27 cellular contexts compared by ENCODE assay signal in genomic region chr2:39181297-39181696, GRCh38.
"Had no signal": no experiment of that assay in that cellular context is flagged by ENCODE, and none has a peak within 500 bp of the region (broad histone marks: within the 10 kb centered on the region; RNA-seq: fewer than 3 reads in every experiment).

No MANE protein-coding gene starts in this region.

- H3K79me2 ChIP-seq: hepatocyte had no signal

- H3K4me3 ChIP-seq: heart right ventricle, hepatocyte, left ventricle myocardium inferior, mucosa of descending colon, pancreas, prostate gland, sigmoid colon, spleen, tibial nerve, upper lobe of right lung had no signal

- H3K27ac ChIP-seq: heart right ventricle, hepatocyte, left ventricle myocardium inferior, pancreas, prostate gland, sigmoid colon, spleen, tibial nerve, upper lobe of right lung had no signal

- H3K9me3 ChIP-seq: heart right ventricle, left ventricle myocardium inferior, mucosa of descending colon, pancreas, prostate gland, sigmoid colon, spleen, tibial nerve, upper lobe of right lung had no signal

- H3K4me1 ChIP-seq: heart right ventricle, left ventricle myocardium inferior, pancreas, prostate gland, sigmoid colon, spleen, tibial nerve, upper lobe of right lung had no signal

- ATAC-seq: heart right ventricle; mucosa of descending colon; naive thymus-derived CD4-positive, alpha-beta T cell; natural killer cell treated with Interleukin-12 subunit alpha and Interleukin-12 subunit beta and Interleukin-15 and Interleukin-18, amount 100 ng/mL, for 72 hours; pancreas; right cardiac atrium; stimulated activated memory B cell treated with anti-CD40 and anti-IgM and Interleukin-4, amounts not matched to agents 10 μg/mL and 1 μg/mL and 100 μg/mL, for 72 hours; stimulated activated naive CD8-positive, alpha-beta T cell treated with anti-CD3 and anti-CD28 coated beads, Interleukin-15, amount 100 ng/mL, for 72 hours; upper lobe of right lung had no signal

- H3K36me3 ChIP-seq: heart right ventricle, left ventricle myocardium inferior, pancreas, prostate gland, sigmoid colon, spleen, tibial nerve, upper lobe of right lung had no signal

- DNase-seq: heart right ventricle; islet precursor cell; left ventricle myocardium inferior; midbrain; mucosa of descending colon; naive thymus-derived CD4-positive, alpha-beta T cell; nucleus accumbens; pancreas; posterior cingulate gyrus; retina; right cardiac atrium; sigmoid colon; small intestine; spleen; stimulated activated CD4-positive, alpha-beta T cell treated with anti-CD3 and anti-CD28 coated beads, Interleukin-2, amount 100 ng/mL, for 48 hours; stimulated activated CD4-positive, alpha-beta T cell treated with anti-CD3 and anti-CD28 coated beads, Interleukin-4, amount 100 ng/mL, for 4 hours; stimulated activated CD8-positive, alpha-beta memory T cell treated with anti-CD3 and anti-CD28 coated beads, Interleukin-4, amount 100 ng/mL, for 48 hours; stimulated activated naive CD4-positive, alpha-beta T cell treated with Interleukin-2 at 50 U/mL for 16 hours; stimulated activated naive CD8-positive, alpha-beta T cell treated with anti-CD3 and anti-CD28 coated beads, Interleukin-15, amount 100 ng/mL, for 72 hours; substantia nigra; upper lobe of right lung had no signal

- H2AFZ ChIP-seq: hepatocyte had no signal

- H3K27me3 ChIP-seq: heart right ventricle, hepatocyte, pancreas, sigmoid colon, spleen, tibial nerve, upper lobe of right lung had no signal

- H3K4me2 ChIP-seq: hepatocyte had no signal

- FAIRE-seq: pancreas, small intestine, urothelium cell line had no signal
